ENCODE assay signal across 8 cellular contexts in the genomic region with DNA sequence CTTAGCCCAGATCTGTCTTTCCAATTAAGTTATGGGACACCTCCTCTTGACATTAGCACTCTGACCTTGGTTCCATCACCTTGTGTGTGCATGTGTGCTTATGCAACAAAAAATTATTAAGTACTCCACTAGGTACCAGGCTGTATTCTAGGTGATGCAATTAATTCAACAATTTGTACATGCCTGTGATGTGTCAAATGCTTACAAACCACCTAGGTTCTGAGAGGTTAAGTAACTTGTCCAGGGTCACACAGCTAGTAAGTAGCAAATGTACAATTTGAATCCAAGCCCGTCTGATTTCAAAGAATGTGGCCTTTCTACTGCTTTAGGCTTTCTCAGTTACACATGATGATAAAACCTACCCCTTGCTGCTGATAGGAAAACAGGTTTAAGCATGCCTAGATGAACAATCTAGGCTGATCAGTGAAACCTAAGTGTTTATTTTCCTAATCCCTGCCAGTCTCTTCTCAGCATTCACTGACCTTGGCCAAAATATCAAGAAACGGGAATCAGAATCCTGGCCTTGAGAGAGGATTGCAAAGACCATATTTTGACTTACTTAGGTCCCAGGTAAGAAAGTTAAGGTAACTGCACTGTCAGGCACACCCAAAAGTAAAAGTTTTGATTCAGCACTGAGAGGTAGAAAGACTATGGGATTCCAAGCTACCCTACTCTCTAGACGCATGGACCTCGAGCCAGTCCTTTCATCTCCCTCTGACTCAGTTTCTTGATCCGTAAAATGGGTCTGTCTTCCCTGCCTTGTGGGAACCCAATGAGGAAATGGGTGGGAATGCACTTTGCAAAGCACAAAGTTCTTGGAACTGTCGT. TPM values are rescaled to one million over a fixed set of nuclear protein-coding genes. Genes with fewer than 3 reads are reported as not detected.
DNase-seq lines count a peak whose midpoint lies in the region; ATAC-seq, FAIRE-seq and TF ChIP-seq lines count a peak whose summit lies in the region.

No MANE protein-coding gene starts in this region.

- no peaks in the 10 kb centered on the region for H3K9me2 ChIP-seq in PC-3 (replicated peaks; ENCODE audit: low read length)

- H3K9me1 ChIP-seq in endothelial cell of umbilical vein (replicated peaks; ENCODE audit: control insufficient read depth, extremely low read depth, insufficient read depth, low read length) = no peaks in the 10 kb centered on the region

- H3K9me3 Mint-ChIP-seq in CD4-positive, alpha-beta memory T cell = no peaks in the 10 kb centered on the region

- H3K9ac ChIP-seq in PC-3 (ENCODE audit: low read length) (peak overlapping the region; percentile 84), endothelial cell of umbilical vein (replicated peaks; ENCODE audit: extremely low read depth, insufficient read depth, low read length) (peak overlapping the region; percentile 72)

- H3K4me1 Mint-ChIP-seq in CD4-positive, alpha-beta memory T cell = peaks cover 28 to 61% (median 48%) of the 10 kb centered on the region in 4 donors

- POLR2A ChIA-PET in CD4-positive, alpha-beta memory T cell (lab: Charles Lee; ENCODE audit: partially characterized antibody) = interaction anchor here (1.1 to 4.1 kb wide), 16 partner anchors 8 to 333 kb away, joined by 3 to 112 read pairs (median 16); partner anchors contain the start of genes CORO2A, NANS, TRIM14 and TRMO
- POLR2A ChIA-PET in PC-3 (lab: Charles Lee; ENCODE audit: unreplicated experiment) = no interaction called here
- POLR2A ChIA-PET in endothelial cell of umbilical vein (lab: Charles Lee) = no interaction called here

- peak overlapping the region; percentile 60 to 97 (median 85) for H3K27ac Mint-ChIP-seq in CD4-positive, alpha-beta memory T cell

- TF ChIP-seq CTCF in PC-3 (conservative IDR thresholded peaks at IDR 0.05; ENCODE audit: low read depth, low read length) = no peak
- TF ChIP-seq CTCF in endothelial cell of umbilical vein (IDR thresholded peaks at IDR 0.05; ENCODE audit: extremely low read depth in 1 of 2, insufficient read depth in 1 of 2, low read depth in 1 of 2, low read length in 2 of 2) = no peak

- intact Hi-C loops in CD4-positive, alpha-beta memory T cell (cut with micrococcal nuclease) = loop anchor here (1.0 to 10.0 kb wide), 7 partner anchors 62 to 560 kb away; partner anchors contain the start of genes ANP32B, CORO2A, NANS and TRIM14
- intact Hi-C loops in PC-3 (cut with micrococcal nuclease) (no loop called here), endothelial cell of umbilical vein (cut with micrococcal nuclease) (loop anchor here (1.0 to 2.0 kb wide), 2 partner anchors 180 to 331 kb away; no protein-coding TSS in a partner anchor)

- no peak for FAIRE-seq in endothelial cell of umbilical vein (lab: Jason Lieb, UNC)
- FAIRE-seq in GM12892 (lab: Jason Lieb, UNC) = no peak

- TF ChIP-seq POLR2A in endothelial cell of umbilical vein (IDR thresholded peaks at IDR 0.05; ENCODE audit: low read depth, low read length) (no peak), GM12892 (IDR thresholded peaks at IDR 0.05; ENCODE audit: low read depth, low read length) (no peak)

- H3K27me3 Mint-ChIP-seq in CD4-positive, alpha-beta memory T cell = no peaks in the 10 kb centered on the region

- CTCF ChIA-PET in CD4-positive, alpha-beta memory T cell (lab: Charles Lee; ENCODE audit: partially characterized antibody) = interaction anchor here (0.6 to 4.0 kb wide), 7 partner anchors 61 to 352 kb away, joined by 3 to 22 read pairs (median 4); partner anchors contain the start of genes NANS, TRIM14 and TRMO
- CTCF ChIA-PET in PC-3 (lab: Charles Lee) = no interaction called here
- CTCF ChIA-PET in endothelial cell of umbilical vein (lab: Charles Lee) = interaction anchor here (0.7 to 5.1 kb wide), 10 partner anchors 9 to 521 kb away, joined by 3 to 37 read pairs (median 10); partner anchors contain the start of gene TRMO

- no peaks in the 10 kb centered on the region for H3K27me3 ChIP-seq in CD4-positive, alpha-beta memory T cell (ENCODE audit: insufficient read depth, low read length)
- no peaks in the 10 kb centered on the region for H3K27me3 ChIP-seq in PC-3 (ENCODE audit: low read length)
- no peaks in the 10 kb centered on the region for H3K27me3 ChIP-seq in endothelial cell of umbilical vein (ENCODE audit: control insufficient read depth in 2 of 2, insufficient read depth in 2 of 2, low read length in 2 of 2)
- H3K27me3 ChIP-seq in neuron (ENCODE audit: insufficient read depth, low read length) = peaks cover 16% of the 10 kb centered on the region

- peaks cover 15 to 30% of the 10 kb centered on the region in 2 donors for H3K36me3 Mint-ChIP-seq in CD4-positive, alpha-beta memory T cell

- H4K20me1 ChIP-seq in PC-3 (ENCODE audit: low read length) = no peaks in the 10 kb centered on the region
- H4K20me1 ChIP-seq in endothelial cell of umbilical vein (replicated peaks; ENCODE audit: control insufficient read depth, extremely low read depth, insufficient read depth, low read length) = no peaks in the 10 kb centered on the region

- peaks cover 34% of the 10 kb centered on the region for H3K79me2 ChIP-seq in PC-3 (ENCODE audit: low read length)
- H3K79me2 ChIP-seq in endothelial cell of umbilical vein (ENCODE audit: control insufficient read depth, insufficient read depth, low read length) = peaks cover 19% of the 10 kb centered on the region

- peak overlapping the region; percentile 93 to 99 (median 97) for H3K4me3 Mint-ChIP-seq in CD4-positive, alpha-beta memory T cell

- H3K27ac ChIP-seq in CD4-positive, alpha-beta memory T cell (ENCODE audit: low read depth, low read length) = peak overlapping the region; percentile 82
- no peak overlapping the region for H3K27ac ChIP-seq in PC-3 (ENCODE audit: low read length)
- no peak overlapping the region for H3K27ac ChIP-seq in endothelial cell of umbilical vein (ENCODE audit: insufficient read depth, low read depth, low read length)

- dilution Hi-C loops in endothelial cell of umbilical vein (cut with MboI; ENCODE audit: extremely low pct_ligation_motif_present, low sequenced_read_pairs) = no loop called here

- H3F3A ChIP-seq in PC-3 (ENCODE audit: low read length, unreplicated experiment) = no peaks in the 10 kb centered on the region

- BruUV-seq in PC-3 (replicated peaks; lab: Mats Ljungman, UMichigan) (no TSS peak), endothelial cell of umbilical vein (replicated peaks; lab: Mats Ljungman, UMichigan) (no TSS peak)

- H2AFZ ChIP-seq in PC-3 (ENCODE audit: low read length) = peak overlapping the region; percentile 99
- peak overlapping the region; percentile 89 for H2AFZ ChIP-seq in endothelial cell of umbilical vein (ENCODE audit: low read depth, low read length)
- peak overlapping the region; percentile 95 for H2AFZ ChIP-seq in neuron (ENCODE audit: low read depth, low read length)

- peak overlapping the region; percentile 32 to 90 for H3K4me3 ChIP-seq in CD4-positive, alpha-beta memory T cell (ENCODE audit: low read length in 2 of 2)
- H3K4me3 ChIP-seq in PC-3 (ENCODE audit: low read length) = peak overlapping the region; percentile 100
- peak overlapping the region; percentile 67 to 81 (median 80) for H3K4me3 ChIP-seq in endothelial cell of umbilical vein (replicated peaks in 1 of 3; ENCODE audit: insufficient read depth in 1 of 3, low read depth in 1 of 3, low read length in 3 of 3)
- peak overlapping the region; percentile 65 for H3K4me3 ChIP-seq in neuron (ENCODE audit: low read length)

- H3K9me3 ChIP-seq in CD4-positive, alpha-beta memory T cell (ENCODE audit: control insufficient read depth in 1 of 2, low read length in 2 of 2) = no peaks in the 10 kb centered on the region
- H3K9me3 ChIP-seq in PC-3 (ENCODE audit: low read length) = no peaks in the 10 kb centered on the region
- no peaks in the 10 kb centered on the region for H3K9me3 ChIP-seq in endothelial cell of umbilical vein (replicated peaks; ENCODE audit: control insufficient read depth, insufficient read depth, low read length)
- no peaks in the 10 kb centered on the region for H3K9me3 ChIP-seq in neuron (ENCODE audit: low read length)

- no peak for DNase-seq in CD4-positive, alpha-beta memory T cell
- DNase-seq in PC-3 (no peak), endothelial cell of umbilical vein (ENCODE audit: low read depth, low spot score) (no peak), GM12892 (ENCODE audit: insufficient read length) (no peak), A172 (ENCODE audit: low spot score) (no peak)

- peaks cover 46% of the 10 kb centered on the region for H3K4me1 ChIP-seq in CD4-positive, alpha-beta memory T cell (ENCODE audit: insufficient read depth, low read length)
- peaks cover 56% of the 10 kb centered on the region for H3K4me1 ChIP-seq in PC-3 (ENCODE audit: insufficient read depth, low read length)
- peaks cover 22% of the 10 kb centered on the region for H3K4me1 ChIP-seq in endothelial cell of umbilical vein (ENCODE audit: control insufficient read depth, extremely low read depth, insufficient read depth, low read length)
- H3K4me1 ChIP-seq in neuron (ENCODE audit: insufficient read depth, low read length) = peaks cover 10% of the 10 kb centered on the region

- no peaks in the 10 kb centered on the region for H3K36me3 ChIP-seq in CD4-positive, alpha-beta memory T cell (ENCODE audit: insufficient read depth, low read length)
- H3K36me3 ChIP-seq in PC-3 (ENCODE audit: low read depth, low read length) (no peaks in the 10 kb centered on the region), endothelial cell of umbilical vein (ENCODE audit: control insufficient read depth in 2 of 2, extremely low read depth in 1 of 2, insufficient read depth in 2 of 2, low read length in 2 of 2) (no peaks in the 10 kb centered on the region), neuron (ENCODE audit: insufficient read depth, low read length) (no peaks in the 10 kb centered on the region)

- peak overlapping the region; percentile 99 for H3K4me2 ChIP-seq in PC-3 (ENCODE audit: low read length)
- peak overlapping the region; percentile 80 for H3K4me2 ChIP-seq in endothelial cell of umbilical vein (ENCODE audit: insufficient read depth, low read length)

- ATAC-seq in PC-3 (no peak), HG03442 (IDR thresholded peaks at IDR 0.05; ENCODE audit: unreplicated experiment) (no peak), GM21717 (IDR thresholded peaks at IDR 0.05; ENCODE audit: unreplicated experiment) (no peak)

RNA-seq across cellular contexts. Expression of gene TBC1D2, which starts 1.0 kb away (rescaled TPM):
- 10 to 100 TPM; 11.2 to 11.4 TPM for total RNA-seq in CD4-positive, alpha-beta memory T cell
- 10 to 100 TPM in 1 of 2 donors, 1 to 10 TPM in 1; 2.1 to 11.0 TPM for polyA plus RNA-seq in CD4-positive, alpha-beta memory T cell
- total RNA-seq in PC-3 (2014; rRNA removed) (7.4 and 8.2 TPM in 2 replicates), endothelial cell of umbilical vein (3.4 and 3.6 TPM in 2 replicates)
- polyA plus RNA-seq in endothelial cell of umbilical vein = 4.5 and 6.0 TPM in 2 replicates
- polyA plus RNA-seq in endothelial cell of umbilical vein (2011; cell fraction: cytosol; rRNA removed) = 3.4 and 4.0 TPM in 2 replicates
- 7.9 and 9.3 TPM in 2 replicates for polyA plus RNA-seq in endothelial cell of umbilical vein (2011; cell fraction: nucleus; rRNA removed)
- 11.1 and 12.9 TPM in 2 replicates for polyA plus RNA-seq in endothelial cell of umbilical vein (2012)
- polyA minus RNA-seq in endothelial cell of umbilical vein = 3.3 and 3.9 TPM in 2 replicates
- polyA minus RNA-seq in endothelial cell of umbilical vein (2011; cell fraction: cytosol; rRNA and poly(A)+ RNA removed) = 9.6 TPM
- polyA minus RNA-seq in endothelial cell of umbilical vein (2011; cell fraction: nucleus; rRNA and poly(A)+ RNA removed) = 4.7 and 4.9 TPM in 2 replicates
- polyA plus RNA-seq in GM12892 (2012; ENCODE audit: missing spikeins) = 0.51 TPM
- total RNA-seq in A172 (2014; rRNA removed; shearing (Covaris generic)) = 87.2 and 93.4 TPM in 2 replicates
